1 cellular context compared by ENCODE assay signal in the genomic region with DNA sequence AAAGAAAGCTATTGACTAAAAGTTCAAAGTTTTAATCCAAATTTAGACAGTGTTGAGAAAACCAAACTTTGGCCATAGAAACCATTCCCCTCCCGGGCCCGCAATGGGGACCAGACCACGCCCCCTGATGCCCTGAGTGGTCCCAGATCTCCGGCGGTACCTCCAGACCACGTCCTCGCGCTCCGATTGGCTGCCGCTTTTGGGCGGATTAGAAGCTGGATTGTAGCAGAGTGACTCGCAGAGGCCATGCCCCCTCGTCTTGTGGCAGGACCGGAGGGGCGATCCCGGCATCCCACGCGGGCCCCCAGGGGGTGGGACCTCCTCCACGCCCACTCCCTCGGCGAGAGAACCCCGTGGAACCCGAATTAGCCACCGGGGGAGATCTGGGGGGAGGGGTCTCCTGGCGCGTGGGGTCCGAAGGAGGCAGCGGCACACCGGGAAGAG.
TF ChIP-seq lines count a peak whose summit lies in the region.

No MANE protein-coding gene starts in this region.

TF ChIP-seq in GM23338, 12 proteins besides CTCF, POLR2A, EP300 and RAD21 (continued from another document):
- TF ChIP-seq, protein P1, sequence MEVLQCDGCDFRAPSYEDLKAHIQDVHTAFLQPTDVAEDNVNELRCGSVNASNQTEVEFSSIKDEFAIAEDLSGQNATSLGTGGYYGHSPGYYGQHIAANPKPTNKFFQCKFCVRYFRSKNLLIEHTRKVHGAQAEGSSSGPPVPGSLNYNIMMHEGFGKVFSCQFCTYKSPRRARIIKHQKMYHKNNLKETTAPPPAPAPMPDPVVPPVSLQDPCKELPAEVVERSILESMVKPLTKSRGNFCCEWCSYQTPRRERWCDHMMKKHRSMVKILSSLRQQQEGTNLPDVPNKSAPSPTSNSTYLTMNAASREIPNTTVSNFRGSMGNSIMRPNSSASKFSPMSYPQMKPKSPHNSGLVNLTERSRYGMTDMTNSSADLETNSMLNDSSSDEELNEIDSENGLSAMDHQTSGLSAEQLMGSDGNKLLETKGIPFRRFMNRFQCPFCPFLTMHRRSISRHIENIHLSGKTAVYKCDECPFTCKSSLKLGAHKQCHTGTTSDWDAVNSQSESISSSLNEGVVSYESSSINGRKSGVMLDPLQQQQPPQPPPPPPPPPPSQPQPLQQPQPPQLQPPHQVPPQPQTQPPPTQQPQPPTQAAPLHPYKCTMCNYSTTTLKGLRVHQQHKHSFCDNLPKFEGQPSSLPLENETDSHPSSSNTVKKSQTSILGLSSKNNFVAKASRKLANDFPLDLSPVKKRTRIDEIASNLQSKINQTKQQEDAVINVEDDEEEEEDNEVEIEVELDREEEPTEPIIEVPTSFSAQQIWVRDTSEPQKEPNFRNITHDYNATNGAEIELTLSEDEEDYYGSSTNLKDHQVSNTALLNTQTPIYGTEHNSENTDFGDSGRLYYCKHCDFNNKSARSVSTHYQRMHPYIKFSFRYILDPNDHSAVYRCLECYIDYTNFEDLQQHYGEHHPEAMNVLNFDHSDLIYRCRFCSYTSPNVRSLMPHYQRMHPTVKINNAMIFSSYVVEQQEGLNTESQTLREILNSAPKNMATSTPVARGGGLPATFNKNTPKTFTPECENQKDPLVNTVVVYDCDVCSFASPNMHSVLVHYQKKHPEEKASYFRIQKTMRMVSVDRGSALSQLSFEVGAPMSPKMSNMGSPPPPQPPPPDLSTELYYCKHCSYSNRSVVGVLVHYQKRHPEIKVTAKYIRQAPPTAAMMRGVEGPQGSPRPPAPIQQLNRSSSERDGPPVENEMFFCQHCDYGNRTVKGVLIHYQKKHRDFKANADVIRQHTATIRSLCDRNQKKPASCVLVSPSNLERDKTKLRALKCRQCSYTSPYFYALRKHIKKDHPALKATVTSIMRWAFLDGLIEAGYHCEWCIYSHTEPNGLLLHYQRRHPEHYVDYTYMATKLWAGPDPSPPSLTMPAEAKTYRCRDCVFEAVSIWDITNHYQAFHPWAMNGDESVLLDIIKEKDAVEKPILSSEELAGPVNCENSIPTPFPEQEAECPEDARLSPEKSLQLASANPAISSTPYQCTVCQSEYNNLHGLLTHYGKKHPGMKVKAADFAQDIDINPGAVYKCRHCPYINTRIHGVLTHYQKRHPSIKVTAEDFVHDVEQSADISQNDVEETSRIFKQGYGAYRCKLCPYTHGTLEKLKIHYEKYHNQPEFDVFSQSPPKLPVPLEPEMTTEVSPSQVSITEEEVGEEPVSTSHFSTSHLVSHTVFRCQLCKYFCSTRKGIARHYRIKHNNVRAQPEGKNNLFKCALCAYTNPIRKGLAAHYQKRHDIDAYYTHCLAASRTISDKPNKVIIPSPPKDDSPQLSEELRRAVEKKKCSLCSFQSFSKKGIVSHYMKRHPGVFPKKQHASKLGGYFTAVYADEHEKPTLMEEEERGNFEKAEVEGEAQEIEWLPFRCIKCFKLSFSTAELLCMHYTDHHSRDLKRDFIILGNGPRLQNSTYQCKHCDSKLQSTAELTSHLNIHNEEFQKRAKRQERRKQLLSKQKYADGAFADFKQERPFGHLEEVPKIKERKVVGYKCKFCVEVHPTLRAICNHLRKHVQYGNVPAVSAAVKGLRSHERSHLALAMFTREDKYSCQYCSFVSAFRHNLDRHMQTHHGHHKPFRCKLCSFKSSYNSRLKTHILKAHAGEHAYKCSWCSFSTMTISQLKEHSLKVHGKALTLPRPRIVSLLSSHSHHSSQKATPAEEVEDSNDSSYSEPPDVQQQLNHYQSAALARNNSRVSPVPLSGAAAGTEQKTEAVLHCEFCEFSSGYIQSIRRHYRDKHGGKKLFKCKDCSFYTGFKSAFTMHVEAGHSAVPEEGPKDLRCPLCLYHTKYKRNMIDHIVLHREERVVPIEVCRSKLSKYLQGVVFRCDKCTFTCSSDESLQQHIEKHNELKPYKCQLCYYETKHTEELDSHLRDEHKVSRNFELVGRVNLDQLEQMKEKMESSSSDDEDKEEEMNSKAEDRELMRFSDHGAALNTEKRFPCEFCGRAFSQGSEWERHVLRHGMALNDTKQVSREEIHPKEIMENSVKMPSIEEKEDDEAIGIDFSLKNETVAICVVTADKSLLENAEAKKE (CRISPR knock-in tag; IDR thresholded peaks at IDR 0.05) = no peak
